In the genomic region with DNA sequence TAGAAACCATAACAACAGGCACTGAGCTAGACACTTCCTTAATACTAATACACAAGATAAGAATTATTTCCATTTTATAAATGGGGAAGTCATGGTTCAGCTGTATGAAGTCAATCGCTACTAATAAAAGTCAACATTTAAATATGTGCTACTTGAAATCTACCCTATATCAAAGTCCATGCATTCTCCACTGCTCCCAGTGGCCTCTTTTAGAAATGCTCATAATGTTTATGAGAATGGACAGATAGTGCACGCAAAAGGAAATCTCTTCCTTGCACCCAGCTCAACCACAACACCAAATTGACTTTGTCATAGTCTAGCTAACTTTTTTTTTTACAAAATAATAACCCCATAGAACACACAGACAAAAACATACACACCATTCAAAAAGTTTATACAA, we compare ENCODE assay signal across 20 cellular contexts.
DNase-seq lines count a peak whose midpoint lies in the region; TF ChIP-seq lines count a peak whose summit lies in the region.
"Had no signal": no experiment of that assay in that cellular context is flagged by ENCODE, and none has a peak within 500 bp of the region (broad histone marks: within the 10 kb centered on the region; RNA-seq: fewer than 3 reads in every experiment).

No MANE protein-coding gene starts in this region.

- TF ChIP-seq CTCF in C4-2B (conservative IDR thresholded peaks at IDR 0.05) (peak; percentile 43), LNCaP clone FGC (IDR thresholded peaks at IDR 0.05; ENCODE audit: control insufficient read depth, extremely low read depth, insufficient read depth) (peak; percentile 41), kidney epithelial cell (IDR thresholded peaks at IDR 0.05; ENCODE audit: insufficient read depth, low read length, poor library complexity, severe bottlenecking) (peak; percentile 2)

- H3K4me3 ChIP-seq in LNCaP clone FGC (ENCODE audit: low read depth, low read length) (no peak overlapping the region), kidney epithelial cell (ENCODE audit: low read depth, low read length) (no peak overlapping the region)
- H3K4me3 ChIP-seq: GM23338, MG63 had no signal

- no peak overlapping the region for H3K27ac ChIP-seq in C4-2B
- H3K27ac ChIP-seq: HL-60 had no signal

- DNase-seq in LNCaP clone FGC (ENCODE audit: low read depth): no peak
- peak; percentile 5 for DNase-seq in SW480 (ENCODE audit: low spot score)
- DNase-seq in kidney epithelial cell (ENCODE audit: low read depth): no peak
- DNase-seq in NCI-H2107 treated with DMSO at 0.1 percent for 48 hours (lab: John Stamatoyannopoulos, UW; ENCODE audit: unreplicated experiment): no peak
- DNase-seq in medulla oblongata (ENCODE audit: extremely low spot score): no peak
- DNase-seq in activated CD4-positive, alpha-beta T cell treated with anti-CD3 and anti-CD28 coated beads, Interleukin-2, amount 50 U/mL, for 1 hour: no peak
- DNase-seq: COR-L47, DMS79 treated with DMSO at 0.1 percent for 48 hours, GDM1, KBM-7, MG63, NCI-H1105, NCI-H1694 treated with DMSO at 0.1 percent for 48 hours, NCI-H2171, NCI-H446 treated with DMSO at 0.1 percent for 48 hours, NCI-H774, PC-3 had no signal

- H3K27me3 ChIP-seq in kidney epithelial cell (ENCODE audit: control insufficient read depth, insufficient read depth, low read length): no peaks in the 10 kb centered on the region
- H3K27me3 ChIP-seq: MG63 had no signal

- H3K36me3 ChIP-seq in kidney epithelial cell (ENCODE audit: control insufficient read depth, insufficient read depth, low read length): no peaks in the 10 kb centered on the region
- H3K36me3 ChIP-seq: MG63 had no signal
